Comparison of ENCODE assay signal across 13 cellular contexts in genomic region chr6:52918771-52919170, GRCh38. TPM values are rescaled to one million over a fixed set of nuclear protein-coding genes. Genes with fewer than 3 reads are reported as not detected.
"Had no signal": no experiment of that assay in that cellular context is flagged by ENCODE, and none has a peak within 500 bp of the region (broad histone marks: within the 10 kb centered on the region; RNA-seq: fewer than 3 reads in every experiment).

No MANE protein-coding gene starts in this region.

RNA-seq across cellular contexts. Expression of gene GSTA3, which starts 9.3 kb away (rescaled TPM):
- total RNA-seq: cerebellum; colonic mucosa; dermis blood vessel endothelial cell; frontal cortex; glomerular endothelial cell; heart left ventricle; mesenteric fat pad; mucosa of descending colon; naive thymus-derived CD8-positive, alpha-beta T cell; neural crest cell; osteocyte; renal cortical epithelial cell had no signal
- polyA plus RNA-seq: heart left ventricle; naive thymus-derived CD8-positive, alpha-beta T cell; thymus had no signal
